22 cellular contexts compared by ENCODE assay signal in genomic region chrX:105552395-105552794, GRCh38.
DNase-seq lines count a peak whose midpoint lies in the region; FAIRE-seq and TF ChIP-seq lines count a peak whose summit lies in the region.
"Had no signal": no experiment of that assay in that cellular context is flagged by ENCODE, and none has a peak within 500 bp of the region (broad histone marks: within the 10 kb centered on the region; RNA-seq: fewer than 3 reads in every experiment).

No MANE protein-coding gene starts in this region.

- peak overlapping the region; percentile 54 for H3K27ac ChIP-seq in smooth muscle cell (ENCODE audit: low read depth)
- no peak overlapping the region for H3K27ac ChIP-seq in small intestine (ENCODE audit: low read depth in 1 of 2, low read length in 1 of 2)
- no peak overlapping the region for H3K27ac ChIP-seq in right atrium auricular region
- H3K27ac ChIP-seq: 22Rv1, BLaER1, body of pancreas, dorsolateral prefrontal cortex, esophagus squamous epithelium, left lung, spleen, upper lobe of left lung had no signal

- H3K4me3 ChIP-seq in adipocyte (ENCODE audit: low read length) (no peak overlapping the region), smooth muscle cell (no peak overlapping the region), small intestine (ENCODE audit: low read depth in 1 of 2, low read length in 2 of 2) (no peak overlapping the region), right atrium auricular region (no peak overlapping the region)
- H3K4me3 ChIP-seq: BLaER1, body of pancreas, dorsolateral prefrontal cortex, esophagus squamous epithelium, left lung, spleen, upper lobe of left lung had no signal

- H4K20me1 ChIP-seq in smooth muscle cell (ENCODE audit: low read depth): no peaks in the 10 kb centered on the region
- H4K20me1 ChIP-seq: BLaER1 had no signal

- no peaks in the 10 kb centered on the region for H3K9me3 ChIP-seq in adipocyte (ENCODE audit: control insufficient read depth, low read length)
- H3K9me3 ChIP-seq in smooth muscle cell (replicated peaks; ENCODE audit: low read depth): no peaks in the 10 kb centered on the region
- H3K9me3 ChIP-seq in small intestine (ENCODE audit: control insufficient read depth, low read depth): no peaks in the 10 kb centered on the region
- H3K9me3 ChIP-seq in right atrium auricular region: no peaks in the 10 kb centered on the region
- H3K9me3 ChIP-seq: BLaER1, body of pancreas, esophagus squamous epithelium, left lung, spleen, upper lobe of left lung had no signal

- H3F3A ChIP-seq in smooth muscle cell (ENCODE audit: low read depth): no peaks in the 10 kb centered on the region

- no peak overlapping the region for H3K4me2 ChIP-seq in smooth muscle cell
- H3K4me2 ChIP-seq: BLaER1 had no signal

- no peak overlapping the region for H2AFZ ChIP-seq in smooth muscle cell (ENCODE audit: low read depth)

- DNase-seq in DMS 273 (lab: John Stamatoyannopoulos, UW; ENCODE audit: unreplicated experiment) (peak; percentile 3), DMS 273 treated with DMSO at 0.1 percent for 48 hours (lab: John Stamatoyannopoulos, UW) (no peak), adipocyte (ENCODE audit: low read depth) (peak; percentile 3), fibroblast of the conjunctiva (ENCODE audit: low read depth) (peak; percentile 16), smooth muscle cell (lab: John Stamatoyannopoulos, UW; ENCODE audit: unreplicated experiment) (no peak), small intestine (no peak), NCI-H1105 (lab: John Stamatoyannopoulos, UW) (no peak), right atrium auricular region (ENCODE audit: low spot score) (no peak)
- DNase-seq: activated CD4-positive, CD25-positive, alpha-beta regulatory T cell treated with anti-CD3 and anti-CD28 coated beads, Interleukin-2, amount 50 U/mL, for 72 hours; activated CD8-positive, alpha-beta memory T cell treated with anti-CD3 and anti-CD28 coated beads, Interleukin-2, amount 50 U/mL, for 4 hours; activated naive CD4-positive, alpha-beta T cell; body of pancreas; DMS79; dorsolateral prefrontal cortex; esophagus squamous epithelium; left lung; NCI-H2081; spleen; stimulated activated naive B cell treated with anti-CD40 and anti-IgM and Interleukin-4, amounts not matched to agents 10 μg/mL and 1 μg/mL and 100 μg/mL, for 72 hours had no signal

- H3K79me2 ChIP-seq in smooth muscle cell (ENCODE audit: low read depth): no peaks in the 10 kb centered on the region

- TF ChIP-seq CTCF in smooth muscle cell (IDR thresholded peaks at IDR 0.05; ENCODE audit: borderline replicate concordance, insufficient read depth, poor library complexity, severe bottlenecking): peak; percentile 3
- TF ChIP-seq CTCF in right atrium auricular region (IDR thresholded peaks at IDR 0.05): no peak

- H3K9ac ChIP-seq in adipocyte (ENCODE audit: low read length) (no peak overlapping the region), smooth muscle cell (ENCODE audit: low read depth) (no peak overlapping the region)
- H3K9ac ChIP-seq: BLaER1 had no signal

- H3K27me3 ChIP-seq in adipocyte (replicated peaks; ENCODE audit: control insufficient read depth, insufficient read depth, low read length) (peaks cover 4% of the 10 kb centered on the region), smooth muscle cell (ENCODE audit: low read depth) (no peaks in the 10 kb centered on the region), small intestine (ENCODE audit: control insufficient read depth in 2 of 2, insufficient read depth in 2 of 2, low read length in 2 of 2) (no peaks in the 10 kb centered on the region), right atrium auricular region (no peaks in the 10 kb centered on the region)
- H3K27me3 ChIP-seq: BLaER1, body of pancreas, esophagus squamous epithelium, spleen, upper lobe of left lung had no signal

- 79% methylated on average over 5 of the region's 5 CpGs for WGBS in smooth muscle cell (ENCODE audit: low lambda C conversion rate)
- 73 to 94% (median 88%) methylated on average over 5 of the region's 5 CpGs for WGBS in small intestine, 3 donors

- H3K4me1 ChIP-seq in adipocyte (ENCODE audit: control insufficient read depth, insufficient read depth, low read length): no peaks in the 10 kb centered on the region
- H3K4me1 ChIP-seq in smooth muscle cell (ENCODE audit: low read depth): no peaks in the 10 kb centered on the region
- H3K4me1 ChIP-seq in small intestine (ENCODE audit: control insufficient read depth in 2 of 2, insufficient read depth in 1 of 2, low read depth in 1 of 2, low read length in 1 of 2): no peaks in the 10 kb centered on the region
- no peaks in the 10 kb centered on the region for H3K4me1 ChIP-seq in right atrium auricular region
- H3K4me1 ChIP-seq: BLaER1, body of pancreas, esophagus squamous epithelium, left lung, spleen, upper lobe of left lung had no signal

- H3K36me3 ChIP-seq in adipocyte (ENCODE audit: control insufficient read depth, insufficient read depth, low read length, severe bottlenecking) (no peaks in the 10 kb centered on the region), smooth muscle cell (ENCODE audit: low read depth) (no peaks in the 10 kb centered on the region), small intestine (ENCODE audit: control insufficient read depth in 2 of 2, insufficient read depth in 2 of 2, low read length in 2 of 2) (no peaks in the 10 kb centered on the region), right atrium auricular region (no peaks in the 10 kb centered on the region)
- H3K36me3 ChIP-seq: BLaER1, esophagus squamous epithelium, left lung, spleen, upper lobe of left lung had no signal

- no peak for FAIRE-seq in small intestine (lab: Jason Lieb, UNC)

Comparison
In these comparisons a context has a peak if more than half of its experiments do, and no peak if none do; other contexts are left out.
1. DNase-seq: peak in DMS 273 (single experiment), adipocyte (single experiment) and fibroblast of the conjunctiva (single experiment); none in DMS 273 treated with DMSO at 0.1 percent for 48 hours (single experiment), smooth muscle cell (single experiment), small intestine (single experiment), NCI-H1105 (single experiment) and right atrium auricular region (single experiment).